29 cellular contexts compared by ENCODE assay signal in the genomic region with DNA sequence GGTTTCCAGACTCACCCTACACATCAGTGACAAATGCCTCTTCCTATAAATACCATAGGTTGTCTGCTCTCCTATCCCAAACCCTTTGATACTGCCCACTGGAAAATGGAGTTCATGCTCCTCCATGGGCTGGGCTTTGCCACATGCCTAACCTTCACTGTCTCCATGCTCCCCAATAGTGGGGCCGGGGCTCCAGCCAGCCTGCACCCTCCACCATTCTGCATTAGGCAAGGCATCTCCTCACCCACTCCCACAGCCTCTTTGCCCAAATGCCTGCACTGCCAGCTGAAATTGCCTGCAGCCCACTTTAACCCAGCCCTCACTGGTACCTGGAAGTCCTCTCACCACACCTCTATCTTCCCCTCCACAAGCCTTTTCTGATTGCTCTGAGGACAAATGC. TPM values are rescaled to one million over a fixed set of nuclear protein-coding genes. Genes with fewer than 3 reads are reported as not detected.
DNase-seq lines count a peak whose midpoint lies in the region; ATAC-seq, FAIRE-seq and TF ChIP-seq lines count a peak whose summit lies in the region.
"Had no signal": no experiment of that assay in that cellular context is flagged by ENCODE, and none has a peak within 500 bp of the region (broad histone marks: within the 10 kb centered on the region; RNA-seq: fewer than 3 reads in every experiment).

No MANE protein-coding gene starts in this region.

- TF ChIP-seq POLR2A in H54 (IDR thresholded peaks at IDR 0.05; ENCODE audit: low read depth, low read length) = no peak

- peak overlapping the region in 5 of 7 donors; percentile 4 to 66 (median 34) for H3K27ac Mint-ChIP-seq in CD14-positive monocyte
- peak overlapping the region in 6 of 7 donors; percentile 17 to 89 (median 64) for H3K27ac Mint-ChIP-seq in CD4-positive, alpha-beta memory T cell
- peak overlapping the region; percentile 0 for H3K27ac Mint-ChIP-seq in dendritic cell treated with granulocyte-macrophage colony-stimulating factor and Interleukin-4, amounts not matched to agents 40 ng/mL and 50 ng/mL, for 4 days
- H3K27ac Mint-ChIP-seq in natural killer cell treated with Interleukin-12 subunit alpha and Interleukin-12 subunit beta and Interleukin-15 and Interleukin-18, amount 100 ng/mL, for 72 hours = peak overlapping the region; percentile 2 to 60
- H3K27ac Mint-ChIP-seq in activated CD4-positive, alpha-beta memory T cell treated with anti-CD3 and anti-CD28 coated beads, Interleukin-2, amount 10 ng/mL, durations not matched to agents 7 days and 5 days = no peak overlapping the region

- no peak for DNase-seq in CD14-positive monocyte (ENCODE audit: low spot score)
- DNase-seq in CD4-positive, alpha-beta memory T cell = no peak
- DNase-seq in natural killer cell treated with Interleukin-12 subunit alpha and Interleukin-12 subunit beta and Interleukin-15 and Interleukin-18, amount 100 ng/mL, for 72 hours (ENCODE audit: low spot score) = no peak
- DNase-seq in NCI-H69 (lab: John Stamatoyannopoulos, UW) = no peak
- DNase-seq in activated CD4-positive, alpha-beta memory T cell treated with anti-CD3 and anti-CD28 coated beads, Interleukin-2, amount 10 ng/mL, durations not matched to agents 7 days and 5 days = no peak
- no peak for DNase-seq in H54 (ENCODE audit: insufficient read length, low spot score)
- DNase-seq: activated CD4-positive, alpha-beta T cell treated with anti-CD3 and anti-CD28 coated beads for 4 hours; activated naive CD4-positive, alpha-beta T cell treated with anti-CD3 and anti-CD28 coated beads, Interleukin-2, amount 50 U/mL, for 16 hours; aorta; C1 segment of cervical spinal cord; DND-41; effector CD4-positive, alpha-beta T cell; GF-D8; left cardiac atrium; NCI-H2107; NCI-H774; pancreas; retina; SHP77; tibial artery had no signal

- no peak for TF ChIP-seq CTCF in CD14-positive monocyte (IDR thresholded peaks at IDR 0.05)

- no peaks in the 10 kb centered on the region for H3K27me3 ChIP-seq in CD4-positive, alpha-beta memory T cell (ENCODE audit: insufficient read depth, low read length)
- H3K27me3 ChIP-seq: hepatocyte, pancreas, Peyer's patch, tibial artery had no signal

- H3K36me3 ChIP-seq in CD4-positive, alpha-beta memory T cell (ENCODE audit: insufficient read depth, low read length) = peaks cover 63% of the 10 kb centered on the region
- H3K36me3 ChIP-seq: pancreas had no signal

- no peak overlapping the region for H3K4me3 ChIP-seq in CD4-positive, alpha-beta memory T cell (ENCODE audit: low read length in 2 of 2)
- H3K4me3 ChIP-seq: hepatocyte, lung, pancreas, Peyer's patch, skin epidermis, tibial artery had no signal

- FAIRE-seq in H54 (lab: Jason Lieb, UNC) = no peak
- FAIRE-seq: bronchial epithelial cell, D721Med, pancreas had no signal

- no peak for ATAC-seq in natural killer cell treated with Interleukin-12 subunit alpha and Interleukin-12 subunit beta and Interleukin-15 and Interleukin-18, amount 100 ng/mL, for 72 hours
- ATAC-seq: HCT116, left cardiac atrium, pancreas had no signal

- CTCF ChIA-PET in CD4-positive, alpha-beta memory T cell (lab: Charles Lee; ENCODE audit: partially characterized antibody) = interaction anchor here (1.1 to 2.2 kb wide), 4 partner anchors 9 to 66 kb away, joined by 4 to 7 read pairs (median 5); no protein-coding TSS in a partner anchor
- CTCF ChIA-PET in activated CD4-positive, alpha-beta memory T cell treated with anti-CD3 and anti-CD28 coated beads, Interleukin-2, amount 10 ng/mL, durations not matched to agents 7 days and 5 days (lab: Charles Lee) = interaction anchor here (1.0 to 1.1 kb wide), 2 partner anchors 11 to 15 kb away, joined by 3 read pairs; no protein-coding TSS in a partner anchor

- peaks cover 75 to 92% of the 10 kb centered on the region in 2 donors for H3K36me3 Mint-ChIP-seq in CD14-positive monocyte
- peaks cover 53 to 72% of the 10 kb centered on the region in 2 donors for H3K36me3 Mint-ChIP-seq in CD4-positive, alpha-beta memory T cell
- peaks cover 95% of the 10 kb centered on the region for H3K36me3 Mint-ChIP-seq in dendritic cell treated with granulocyte-macrophage colony-stimulating factor and Interleukin-4, amounts not matched to agents 40 ng/mL and 50 ng/mL, for 4 days (ENCODE audit: low read depth)
- H3K36me3 Mint-ChIP-seq in natural killer cell treated with Interleukin-12 subunit alpha and Interleukin-12 subunit beta and Interleukin-15 and Interleukin-18, amount 100 ng/mL, for 72 hours = peaks cover 11% of the 10 kb centered on the region
- peaks cover 77% of the 10 kb centered on the region for H3K36me3 Mint-ChIP-seq in activated CD4-positive, alpha-beta memory T cell treated with anti-CD3 and anti-CD28 coated beads, Interleukin-2, amount 10 ng/mL, durations not matched to agents 7 days and 5 days (ENCODE audit: low read depth)

- no peaks in the 10 kb centered on the region for H3K4me1 ChIP-seq in CD4-positive, alpha-beta memory T cell (ENCODE audit: insufficient read depth, low read length)
- H3K4me1 ChIP-seq: pancreas had no signal

- POLR2A ChIA-PET in CD4-positive, alpha-beta memory T cell (lab: Charles Lee; ENCODE audit: partially characterized antibody) = no interaction called here
- POLR2A ChIA-PET in activated CD4-positive, alpha-beta memory T cell treated with anti-CD3 and anti-CD28 coated beads, Interleukin-2, amount 10 ng/mL, durations not matched to agents 7 days and 5 days (lab: Charles Lee) = no interaction called here

- H3K27ac ChIP-seq in CD4-positive, alpha-beta memory T cell (ENCODE audit: low read depth, low read length) = no peak overlapping the region
- H3K27ac ChIP-seq: epithelial cell of prostate, hepatocyte, pancreas, Peyer's patch, skin epidermis, tibial artery had no signal

- H3K9me3 Mint-ChIP-seq in CD14-positive monocyte = no peaks in the 10 kb centered on the region
- H3K9me3 Mint-ChIP-seq in CD4-positive, alpha-beta memory T cell = no peaks in the 10 kb centered on the region
- no peaks in the 10 kb centered on the region for H3K9me3 Mint-ChIP-seq in dendritic cell treated with granulocyte-macrophage colony-stimulating factor and Interleukin-4, amounts not matched to agents 40 ng/mL and 50 ng/mL, for 4 days
- H3K9me3 Mint-ChIP-seq in natural killer cell treated with Interleukin-12 subunit alpha and Interleukin-12 subunit beta and Interleukin-15 and Interleukin-18, amount 100 ng/mL, for 72 hours = no peaks in the 10 kb centered on the region
- no peaks in the 10 kb centered on the region for H3K9me3 Mint-ChIP-seq in activated CD4-positive, alpha-beta memory T cell treated with anti-CD3 and anti-CD28 coated beads, Interleukin-2, amount 10 ng/mL, durations not matched to agents 7 days and 5 days

- peaks cover 14% of the 10 kb centered on the region for H3K4me1 Mint-ChIP-seq in CD14-positive monocyte
- peaks cover 2 to 16% (median 11%) of the 10 kb centered on the region in 4 donors for H3K4me1 Mint-ChIP-seq in CD4-positive, alpha-beta memory T cell
- peaks cover 12% of the 10 kb centered on the region for H3K4me1 Mint-ChIP-seq in dendritic cell treated with granulocyte-macrophage colony-stimulating factor and Interleukin-4, amounts not matched to agents 40 ng/mL and 50 ng/mL, for 4 days (ENCODE audit: low read depth)
- H3K4me1 Mint-ChIP-seq in natural killer cell treated with Interleukin-12 subunit alpha and Interleukin-12 subunit beta and Interleukin-15 and Interleukin-18, amount 100 ng/mL, for 72 hours (ENCODE audit: low read depth in 2 of 2) = peaks cover 10 to 16% of the 10 kb centered on the region in 2 donors
- H3K4me1 Mint-ChIP-seq in activated CD4-positive, alpha-beta memory T cell treated with anti-CD3 and anti-CD28 coated beads, Interleukin-2, amount 10 ng/mL, durations not matched to agents 7 days and 5 days = peaks cover 4% of the 10 kb centered on the region

- peaks cover 0 to 2% (median 0%) of the 10 kb centered on the region in 3 donors for H3K27me3 Mint-ChIP-seq in CD14-positive monocyte (ENCODE audit: low read depth in 3 of 3)
- H3K27me3 Mint-ChIP-seq in CD4-positive, alpha-beta memory T cell = no peaks in the 10 kb centered on the region
- H3K27me3 Mint-ChIP-seq in dendritic cell treated with granulocyte-macrophage colony-stimulating factor and Interleukin-4, amounts not matched to agents 40 ng/mL and 50 ng/mL, for 4 days = no peaks in the 10 kb centered on the region
- H3K27me3 Mint-ChIP-seq in natural killer cell treated with Interleukin-12 subunit alpha and Interleukin-12 subunit beta and Interleukin-15 and Interleukin-18, amount 100 ng/mL, for 72 hours = no peaks in the 10 kb centered on the region
- H3K27me3 Mint-ChIP-seq in activated CD4-positive, alpha-beta memory T cell treated with anti-CD3 and anti-CD28 coated beads, Interleukin-2, amount 10 ng/mL, durations not matched to agents 7 days and 5 days = no peaks in the 10 kb centered on the region

- no peak overlapping the region for H3K4me3 Mint-ChIP-seq in CD14-positive monocyte
- H3K4me3 Mint-ChIP-seq in CD4-positive, alpha-beta memory T cell = no peak overlapping the region
- H3K4me3 Mint-ChIP-seq in dendritic cell treated with granulocyte-macrophage colony-stimulating factor and Interleukin-4, amounts not matched to agents 40 ng/mL and 50 ng/mL, for 4 days = no peak overlapping the region
- no peak overlapping the region for H3K4me3 Mint-ChIP-seq in natural killer cell treated with Interleukin-12 subunit alpha and Interleukin-12 subunit beta and Interleukin-15 and Interleukin-18, amount 100 ng/mL, for 72 hours
- no peak overlapping the region for H3K4me3 Mint-ChIP-seq in activated CD4-positive, alpha-beta memory T cell treated with anti-CD3 and anti-CD28 coated beads, Interleukin-2, amount 10 ng/mL, durations not matched to agents 7 days and 5 days

- intact Hi-C loops in CD14-positive monocyte (cut with micrococcal nuclease) = no loop called here
- intact Hi-C loops in CD4-positive, alpha-beta memory T cell (cut with micrococcal nuclease) = no loop called here
- intact Hi-C loops in dendritic cell treated with granulocyte-macrophage colony-stimulating factor and Interleukin-4, amounts not matched to agents 40 ng/mL and 50 ng/mL, for 4 days (cut with micrococcal nuclease) = no loop called here

- no peaks in the 10 kb centered on the region for H3K9me3 ChIP-seq in CD4-positive, alpha-beta memory T cell (ENCODE audit: control insufficient read depth in 1 of 2, low read length in 2 of 2)
- H3K9me3 ChIP-seq: pancreas, Peyer's patch, tibial artery had no signal

RNA-seq across cellular contexts. Expression of gene MPZL1, which starts 18.2 kb away (rescaled TPM):
- polyA plus RNA-seq in CD14-positive monocyte = 10 to 100 TPM; 61.8 to 63.6 TPM
- total RNA-seq in CD4-positive, alpha-beta memory T cell = 1 to 10 TPM; 5.4 to 7.2 TPM
- 10 to 100 TPM in 1 of 2 donors, 1 to 10 TPM in 1; 8.6 to 15.8 TPM for polyA plus RNA-seq in CD4-positive, alpha-beta memory T cell
- 10 to 100 TPM; 15.3 to 25.6 TPM for total RNA-seq in natural killer cell treated with Interleukin-12 subunit alpha and Interleukin-12 subunit beta and Interleukin-15 and Interleukin-18, amount 100 ng/mL, for 72 hours
- total RNA-seq in activated CD4-positive, alpha-beta memory T cell treated with anti-CD3 and anti-CD28 coated beads, Interleukin-2, amount 10 ng/mL, durations not matched to agents 7 days and 5 days = 10 to 100 TPM; 17.4 to 19.0 TPM
